In the genomic region with DNA sequence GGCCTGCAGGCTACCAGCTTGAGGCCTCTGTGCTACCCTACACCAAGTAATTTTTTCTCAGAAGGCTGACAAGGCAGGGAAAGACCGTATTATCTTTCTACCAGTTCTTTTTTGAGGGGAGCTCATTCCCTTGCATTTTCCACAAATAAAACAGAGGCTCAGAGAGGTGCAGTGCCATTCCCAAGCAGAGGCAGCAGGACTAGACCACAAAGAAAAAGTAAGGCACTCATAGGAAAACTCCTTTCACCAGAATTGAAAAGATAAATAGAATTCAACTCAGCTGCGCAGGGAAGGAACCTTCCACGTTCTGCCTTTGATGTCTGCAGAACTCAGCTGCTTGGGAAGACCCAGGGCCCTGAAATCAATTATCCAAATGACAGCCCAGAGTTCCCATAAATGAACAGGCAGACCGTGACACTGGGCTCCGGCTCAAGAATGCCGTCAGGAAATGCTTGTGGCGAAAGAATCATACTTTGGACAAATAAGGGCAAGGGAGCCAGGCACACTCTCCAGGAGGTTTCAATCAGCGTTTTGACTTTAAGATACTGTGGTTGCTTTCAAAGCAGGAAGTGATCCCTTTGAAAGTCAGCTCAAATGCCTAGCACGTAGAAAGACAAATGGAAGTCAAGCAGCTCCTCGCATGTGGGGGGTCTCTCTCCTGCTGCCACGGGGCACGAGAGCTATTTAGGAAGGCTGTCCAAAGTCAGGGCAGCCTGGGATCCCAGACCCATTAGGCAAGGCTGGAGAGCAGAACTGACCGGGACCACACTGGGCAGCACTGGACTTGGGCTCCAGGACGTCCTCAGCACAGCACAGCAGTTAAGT, we compare ENCODE assay signal across 8 cellular contexts. TPM values are rescaled to one million over a fixed set of nuclear protein-coding genes. Genes with fewer than 3 reads are reported as not detected.
DNase-seq lines count a peak whose midpoint lies in the region; ATAC-seq and TF ChIP-seq lines count a peak whose summit lies in the region.

No MANE protein-coding gene starts in this region.

- peaks cover 37% of the 10 kb centered on the region for H3K4me1 ChIP-seq in RWPE2 (ENCODE audit: insufficient read depth, poor library complexity, severe bottlenecking)
- peaks cover 83% of the 10 kb centered on the region for H3K4me1 ChIP-seq in mesodermal cell (ENCODE audit: control insufficient read depth, insufficient read depth, low read length, poor library complexity, severe bottlenecking)

- H3K27me3 ChIP-seq in RWPE2 (ENCODE audit: insufficient read depth, poor library complexity, severe bottlenecking): no peaks in the 10 kb centered on the region

- peaks cover 36% of the 10 kb centered on the region for H3K36me3 ChIP-seq in RWPE2 (ENCODE audit: low read depth)
- peaks cover 59% of the 10 kb centered on the region for H3K36me3 ChIP-seq in mesodermal cell (ENCODE audit: control insufficient read depth, insufficient read depth, low read length)

- H3K4me3 Mint-ChIP-seq in endothelial cell (ENCODE audit: unreplicated experiment): peak overlapping the region; percentile 48

- no peak for TF ChIP-seq CTCF in RWPE2 (IDR thresholded peaks at IDR 0.05; ENCODE audit: poor library complexity, severe bottlenecking)
- no peak for TF ChIP-seq CTCF in endothelial cell (IDR thresholded peaks at IDR 0.05; ENCODE audit: unreplicated experiment)

- DNase-seq in HCEC 1CT: peak; percentile 100
- DNase-seq in RWPE2 (ENCODE audit: low spot score): no peak
- peak; percentile 30 for DNase-seq in endothelial cell (ENCODE audit: low spot score)
- DNase-seq in ureter (ENCODE audit: low spot score): peak; percentile 90
- no peak for DNase-seq in NAMALWA (ENCODE audit: low spot score)
- DNase-seq in NCI-H1694 treated with DMSO at 0.1 percent for 48 hours (lab: John Stamatoyannopoulos, UW): no peak
- DNase-seq in NCI-H1092 (lab: John Stamatoyannopoulos, UW): no peak

- ATAC-seq in RWPE2 (ENCODE audit: low read depth): peak; percentile 76

- no peak overlapping the region for H3K4me3 ChIP-seq in RWPE2 (ENCODE audit: severe bottlenecking)
- peak overlapping the region; percentile 3 for H3K4me3 ChIP-seq in mesodermal cell (ENCODE audit: extremely low read depth, insufficient read depth, low read length, poor library complexity, severe bottlenecking)

- H3K27me3 Mint-ChIP-seq in endothelial cell (ENCODE audit: unreplicated experiment): peaks cover 4% of the 10 kb centered on the region

- H3K36me3 Mint-ChIP-seq in endothelial cell (ENCODE audit: low read depth, unreplicated experiment): peaks cover 52% of the 10 kb centered on the region

- H3K27ac ChIP-seq in RWPE2 (ENCODE audit: poor library complexity, severe bottlenecking) (peak overlapping the region; percentile 95), mesodermal cell (ENCODE audit: low read depth, low read length, severe bottlenecking) (peak overlapping the region; percentile 99)

- H3K9me3 ChIP-seq in RWPE2 (ENCODE audit: severe bottlenecking) (no peaks in the 10 kb centered on the region), mesodermal cell (ENCODE audit: control insufficient read depth, low read length) (no peaks in the 10 kb centered on the region)

- WGBS in mesodermal cell (ENCODE audit: insufficient coverage in 2 of 2), 2 experiments: 24 to 25% methylated on average over 10 to 12 of the region's 14 CpGs

- H3K9me3 Mint-ChIP-seq in endothelial cell (ENCODE audit: unreplicated experiment): no peaks in the 10 kb centered on the region

- H3K27ac Mint-ChIP-seq in endothelial cell (ENCODE audit: unreplicated experiment): peak overlapping the region; percentile 100

- peaks cover 94% of the 10 kb centered on the region for H3K4me1 Mint-ChIP-seq in endothelial cell (ENCODE audit: unreplicated experiment)

RNA-seq across cellular contexts. Expression of a gene that starts 14.0 kb away (rescaled TPM):
- total RNA-seq in endothelial cell (ENCODE audit: unreplicated experiment) (128 TPM), ureter (86.9 TPM)
- polyA plus RNA-seq in mesodermal cell (2013, experiment 1 of 2): 94.1 TPM
- 84.8 TPM for polyA plus RNA-seq in mesodermal cell (2013, experiment 2 of 2)

RNA-seq across cellular contexts. Expression of a gene that starts 14.4 kb away (rescaled TPM):
- total RNA-seq in endothelial cell (ENCODE audit: unreplicated experiment) (44.3 TPM), ureter (46.4 TPM)
- 30.0 TPM for polyA plus RNA-seq in mesodermal cell (2013, experiment 1 of 2)
- polyA plus RNA-seq in mesodermal cell (2013, experiment 2 of 2): 24.4 TPM

Comparison
In these comparisons a context has a peak if more than half of its experiments do, and no peak if none do; other contexts are left out.
1. DNase-seq: peak in HCEC 1CT (single experiment), endothelial cell (single experiment) and ureter (single experiment); none in RWPE2 (single experiment), NAMALWA (single experiment), NCI-H1694 treated with DMSO at 0.1 percent for 48 hours (single experiment) and NCI-H1092 (single experiment).